In genomic region chr11:7544021-7544420, GRCh38 we compare ENCODE assay signal across 17 cellular contexts. TPM values are rescaled to one million over a fixed set of nuclear protein-coding genes. Genes with fewer than 3 reads are reported as not detected.
DNase-seq lines count a peak whose midpoint lies in the region; ATAC-seq, FAIRE-seq and TF ChIP-seq lines count a peak whose summit lies in the region.
"Had no signal": no experiment of that assay in that cellular context is flagged by ENCODE, and none has a peak within 500 bp of the region (broad histone marks: within the 10 kb centered on the region; RNA-seq: fewer than 3 reads in every experiment).

No MANE protein-coding gene starts in this region.

- 0% methylated on average over 3 of the region's 3 CpGs for WGBS in K562 (ENCODE audit: insufficient coverage, low coverage, missing lambda C conversion rate)
- no CpG with 5 or more reads among the region's 3 CpGs for WGBS in mesodermal cell (ENCODE audit: insufficient coverage in 2 of 2), 2 experiments

- CTCF ChIA-PET in K562 (lab: Yijun Ruan, JAX; ENCODE audit: low intra/inter-chr PET ratio): no interaction called here

- no peak for FAIRE-seq in K562 (lab: Jason Lieb, UNC)
- FAIRE-seq: GM12878 had no signal

- intact Hi-C loops in left cardiac atrium (cut with DNase I) (no loop called here), cardiac septum (cut with DNase I) (no loop called here), K562 (cut with micrococcal nuclease) (no loop called here)

- in situ Hi-C loops in K562 (cut with MboI): no loop called here

- no peak for TF ChIP-seq EP300 in K562 (IDR thresholded peaks at IDR 0.05; ENCODE audit: low read length)

- no peak for TF ChIP-seq CTCF in K562 (IDR thresholded peaks at IDR 0.05 in 2 of 3, conservative IDR thresholded peaks at IDR 0.05 in 1 of 3; ENCODE audit: insufficient read depth in 2 of 3, low read depth in 1 of 3, low read length in 3 of 3)

- H3K4me1 ChIP-seq in K562 (replicated peaks in 1 of 2; ENCODE audit: control insufficient read depth in 2 of 2, insufficient read depth in 2 of 2, low read length in 2 of 2): no peaks in the 10 kb centered on the region; a peak in 2 of 5 replicates
- peaks cover 6% of the 10 kb centered on the region for H3K4me1 ChIP-seq in mesodermal cell (ENCODE audit: control insufficient read depth, insufficient read depth, low read length, poor library complexity, severe bottlenecking)
- H3K4me1 ChIP-seq: BLaER1 had no signal

- no peak overlapping the region for H3K4me2 ChIP-seq in K562 (ENCODE audit: insufficient read depth, low read length)
- H3K4me2 ChIP-seq: BLaER1 had no signal

- H3K9me3 ChIP-seq in K562 (replicated peaks; ENCODE audit: control insufficient read depth, insufficient read depth, low read depth, low read length) (no peaks in the 10 kb centered on the region), mesodermal cell (ENCODE audit: control insufficient read depth, low read length) (no peaks in the 10 kb centered on the region)
- H3K9me3 ChIP-seq: BLaER1 had no signal

- H3K4me3 ChIP-seq in K562 (no peak overlapping the region), mesodermal cell (ENCODE audit: extremely low read depth, insufficient read depth, low read length, poor library complexity, severe bottlenecking) (no peak overlapping the region)
- H3K4me3 ChIP-seq: BLaER1, GM12878 had no signal

- H3K9ac ChIP-seq in K562 (ENCODE audit: insufficient read depth in 1 of 2, low read depth in 2 of 2, low read length in 2 of 2): no peak overlapping the region
- H3K9ac ChIP-seq: BLaER1 had no signal

- ATAC-seq in left cardiac atrium: peak; percentile 24 to 55
- no peak for ATAC-seq in K562
- ATAC-seq in GM18858 (IDR thresholded peaks at IDR 0.05; ENCODE audit: unreplicated experiment): no peak
- ATAC-seq: GM12878 had no signal

- no peak overlapping the region for H2AFZ ChIP-seq in K562 (ENCODE audit: low read depth, low read length)

- POLR2A ChIA-PET in K562 (lab: Yijun Ruan, JAX): interaction anchor here (0.6 kb wide), 1 partner anchor 231 kb away, joined by 3 read pairs; no protein-coding TSS in a partner anchor

- no peaks in the 10 kb centered on the region for H3K36me3 ChIP-seq in K562 (ENCODE audit: control insufficient read depth, insufficient read depth, low read length)
- no peaks in the 10 kb centered on the region for H3K36me3 ChIP-seq in mesodermal cell (ENCODE audit: control insufficient read depth, insufficient read depth, low read length)
- H3K36me3 ChIP-seq: BLaER1 had no signal

- H3K9me1 ChIP-seq in K562 (ENCODE audit: control insufficient read depth, insufficient read depth, low read length): no peaks in the 10 kb centered on the region

- H3K27me3 ChIP-seq in K562 (ENCODE audit: control insufficient read depth in 2 of 2, insufficient read depth in 2 of 2, low read length in 2 of 2): peaks cover 0 to 34% of the 10 kb centered on the region in 2 experiments; a peak in 2 of 5 replicates
- H3K27me3 ChIP-seq: BLaER1 had no signal

- BruUV-seq in K562 (replicated peaks; lab: Mats Ljungman, UMichigan): no TSS peak

- no peaks in the 10 kb centered on the region for H4K20me1 ChIP-seq in K562 (replicated peaks; ENCODE audit: control insufficient read depth, insufficient read depth, low read length)

- TF ChIP-seq POLR2A in K562 (conservative IDR thresholded peaks at IDR 0.05): no peak

- H3K79me2 ChIP-seq in K562 (ENCODE audit: control insufficient read depth, insufficient read depth, low read length): no peaks in the 10 kb centered on the region

- DNase-seq in left cardiac atrium: no peak
- no peak for DNase-seq in cardiac septum (ENCODE audit: low spot score)
- DNase-seq in K562 (ENCODE audit: extremely low read depth in 1 of 4, low spot score in 3 of 4): peak in 1 of 4 experiments; percentile 5
- no peak for DNase-seq in NCI-H128 (lab: John Stamatoyannopoulos, UW; ENCODE audit: unreplicated experiment)
- DNase-seq in glomerular visceral epithelial cell (ENCODE audit: extremely low spot score): no peak
- DNase-seq: 8988T; AML-193; Calu3; CD4-positive, CD25-positive, alpha-beta regulatory T cell; DMS 273 treated with DMSO at 0.1 percent for 48 hours; GOT3; H9 had no signal

- H3K27ac ChIP-seq in K562 (ENCODE audit: extremely low read depth, low read depth, low read length): no peak overlapping the region
- peak overlapping the region; percentile 24 for H3K27ac ChIP-seq in mesodermal cell (ENCODE audit: low read depth, low read length, severe bottlenecking)
- H3K27ac ChIP-seq: BLaER1 had no signal

- TF ChIP-seq RAD21 in K562 (CRISPR knock-in tag; conservative IDR thresholded peaks at IDR 0.05 in 1 of 2, IDR thresholded peaks at IDR 0.05 in 1 of 2): no peak

TF ChIP-seq in K562, 482 proteins besides CTCF, POLR2A, EP300 and RAD21:
- TF ChIP-seq KLF6 (CRISPR knock-in tag; IDR thresholded peaks at IDR 0.05; ENCODE audit: borderline replicate concordance) (no peak), CBFA2T3 (IDR thresholded peaks at IDR 0.05) (peak; percentile 63), TAL1 (IDR thresholded peaks at IDR 0.05) (peak; percentile 37; the same call in 1 of the 2 replicates), ZNF384 (IDR thresholded peaks at IDR 0.05; ENCODE audit: low read depth, low read length) (no peak), CBFA2T2 (conservative IDR thresholded peaks at IDR 0.05) (peak; percentile 22; the same call in 1 of the 2 replicates), TCF3 (CRISPR knock-in tag; IDR thresholded peaks at IDR 0.05) (peak; percentile 85)

RNA-seq across cellular contexts. Expression of gene PPFIBP2, which starts 30.2 kb away (rescaled TPM):
- 10 to 100 TPM; 16.3 to 25.5 TPM for total RNA-seq in left cardiac atrium
- 14.9 TPM for total RNA-seq in cardiac septum
- total RNA-seq in K562 (2011; cell fraction: chromatin; rRNA removed; ENCODE audit: low replicate concordance): 4.6 and 6.7 TPM in 2 replicates
- 3.5 and 4.5 TPM in 2 replicates for total RNA-seq in K562 (2011; cell fraction: nucleolus; rRNA removed)
- 2.8 and 2.9 TPM in 2 replicates for total RNA-seq in K562 (2011; cell fraction: nucleoplasm; rRNA removed)
- total RNA-seq in K562 (2014; rRNA removed): 0.68 and 2.1 TPM in 2 replicates
- total RNA-seq in K562 (2014; rRNA removed; fragmentation: Illumina TruSeq; extraction: Trizol): 1.3 and 1.9 TPM in 2 replicates
- 2.7 TPM in 2 replicates for total RNA-seq in K562 (2015; rRNA removed; fragmentation: Illumina TruSeq; extraction: Trizol)
- total RNA-seq in K562 (2021): 1.2 and 2.4 TPM in 2 replicates
- 0.79 and 2.4 TPM in 2 replicates for polyA plus RNA-seq in K562 (2011; rRNA removed)
- polyA plus RNA-seq in K562 (2011; cell fraction: cytosol; rRNA removed): 1.1 and 2.1 TPM in 2 replicates
- polyA plus RNA-seq in K562 (2011; cell fraction: nucleus; rRNA removed): 3.7 and 9.6 TPM in 2 replicates
- polyA plus RNA-seq in K562 (2012): 2.4 and 4.9 TPM in 2 replicates
- polyA plus RNA-seq in K562 (2014; fragmentation: Illumina TruSeq; extraction: Trizol): 1.5 and 3.4 TPM in 2 replicates
- 1 to 10 TPM in 1 of 2 experiments, under 1 TPM in 1; 0.18 to 1.1 TPM for polyA plus RNA-seq in K562 (2014; fragmentation: Nextera tagmentation; extraction: Ambion mirVana)
- 1.1 and 2.6 TPM in 2 replicates for polyA plus RNA-seq in K562 (2014; rRNA removed)
- 2.0 and 4.4 TPM in 2 replicates for polyA minus RNA-seq in K562 (2011; rRNA and poly(A)+ RNA removed)
- 1.7 TPM in 1 of 2 replicates, not detected in the other for polyA minus RNA-seq in K562 (2011; cell fraction: cytosol; rRNA and poly(A)+ RNA removed)
- 3.0 and 5.3 TPM in 2 replicates for polyA minus RNA-seq in K562 (2011; cell fraction: nucleus; rRNA and poly(A)+ RNA removed)
- 57.5 TPM for polyA plus RNA-seq in mesodermal cell (2013, experiment 1 of 2)
- 54.4 TPM for polyA plus RNA-seq in mesodermal cell (2013, experiment 2 of 2)

RNA-seq across cellular contexts. Expression of gene OLFML1, which starts 58.7 kb away (rescaled TPM):
- total RNA-seq in left cardiac atrium (10 to 100 TPM in 1 of 2 donors, 1 to 10 TPM in 1; 6.7 to 16.5 TPM), cardiac septum (5.3 TPM), K562 (2014; rRNA removed) (not detected in 2 replicates), K562 (2014; rRNA removed; fragmentation: Illumina TruSeq; extraction: Trizol) (not detected in 2 replicates), K562 (2015; rRNA removed; fragmentation: Illumina TruSeq; extraction: Trizol) (not detected in 2 replicates), K562 (2021) (not detected in 2 replicates)
- not detected in 2 replicates for total RNA-seq in K562 (2011; cell fraction: chromatin; rRNA removed; ENCODE audit: low replicate concordance)
- not detected in 2 replicates for total RNA-seq in K562 (2011; cell fraction: nucleolus; rRNA removed)
- not detected in 2 replicates for total RNA-seq in K562 (2011; cell fraction: nucleoplasm; rRNA removed)
- polyA plus RNA-seq in K562 (2011; rRNA removed) (not detected in 2 replicates), K562 (2014; fragmentation: Illumina TruSeq; extraction: Trizol) (not detected in 2 replicates), K562 (2014; fragmentation: Nextera tagmentation; extraction: Ambion mirVana) (not detected), K562 (2014; rRNA removed) (not detected in 2 replicates)
- not detected in 2 replicates for polyA plus RNA-seq in K562 (2011; cell fraction: cytosol; rRNA removed)
- not detected in 2 replicates for polyA plus RNA-seq in K562 (2011; cell fraction: nucleus; rRNA removed)
- 0.03 TPM in 1 of 2 replicates, not detected in the other for polyA plus RNA-seq in K562 (2012)
- not detected in 2 replicates for polyA minus RNA-seq in K562 (2011; rRNA and poly(A)+ RNA removed)
- not detected in 2 replicates for polyA minus RNA-seq in K562 (2011; cell fraction: cytosol; rRNA and poly(A)+ RNA removed)
- not detected in 2 replicates for polyA minus RNA-seq in K562 (2011; cell fraction: nucleus; rRNA and poly(A)+ RNA removed)
- 2.0 TPM for polyA plus RNA-seq in mesodermal cell (2013, experiment 1 of 2)
- polyA plus RNA-seq in mesodermal cell (2013, experiment 2 of 2): 2.3 TPM
- total RNA-seq: Calu3; CD4-positive, CD25-positive, alpha-beta regulatory T cell; Daoy; GM12878; H9 had no signal

Comparison
In these comparisons a context has a peak if more than half of its experiments do, and no peak if none do; other contexts are left out.
1. ATAC-seq: peak in left cardiac atrium (2 of 2); none in K562 (single experiment) and GM18858 (single experiment).